ENCODE assay signal across 11 cellular contexts in the genomic region with DNA sequence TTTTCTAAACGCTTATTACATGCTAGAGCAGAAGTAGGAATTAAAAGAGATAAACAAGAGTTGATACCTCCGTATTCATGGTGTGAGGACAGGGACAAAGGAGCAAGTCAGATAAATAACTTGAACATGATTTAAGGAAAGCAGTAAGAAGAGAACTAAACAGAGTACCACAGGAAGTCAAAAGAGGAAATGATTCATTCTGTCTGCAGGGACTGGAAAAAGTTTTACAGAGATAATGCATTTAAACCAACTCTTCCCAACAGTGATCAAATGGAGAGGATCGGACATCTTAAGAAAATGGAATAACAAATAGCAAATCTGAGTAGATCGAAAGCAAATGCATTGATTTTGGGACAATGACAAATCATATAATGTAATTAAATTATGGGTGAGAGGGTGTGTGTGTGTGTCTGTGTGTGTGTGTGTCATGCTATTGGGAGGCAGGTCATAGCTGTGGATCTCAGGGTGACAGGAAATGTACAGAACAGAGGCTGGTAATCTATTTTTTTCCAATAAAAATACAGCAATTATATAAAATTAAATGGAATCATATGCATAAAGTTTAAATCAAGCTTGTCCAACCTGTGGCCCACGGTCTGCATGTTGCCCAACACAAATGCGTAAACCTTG.
DNase-seq lines count a peak whose midpoint lies in the region; ATAC-seq and TF ChIP-seq lines count a peak whose summit lies in the region.
"Had no signal": no experiment of that assay in that cellular context is flagged by ENCODE, and none has a peak within 500 bp of the region (broad histone marks: within the 10 kb centered on the region; RNA-seq: fewer than 3 reads in every experiment).

No MANE protein-coding gene starts in this region.

- H3K4me1 Mint-ChIP-seq in natural killer cell treated with Interleukin-12 subunit alpha and Interleukin-12 subunit beta and Interleukin-15 and Interleukin-18, amount 100 ng/mL, for 72 hours (ENCODE audit: low read depth in 2 of 2) = no peaks in the 10 kb centered on the region
- H3K4me1 Mint-ChIP-seq: mesothelial cell of epicardium had no signal

- H3K4me3 ChIP-seq in choroid plexus epithelial cell (ENCODE audit: low read depth, low read length) = no peak overlapping the region

- H3K9me3 Mint-ChIP-seq in natural killer cell treated with Interleukin-12 subunit alpha and Interleukin-12 subunit beta and Interleukin-15 and Interleukin-18, amount 100 ng/mL, for 72 hours = peaks cover 21% of the 10 kb centered on the region
- H3K9me3 Mint-ChIP-seq: mesothelial cell of epicardium; stimulated activated naive CD8-positive, alpha-beta T cell treated with anti-CD3 and anti-CD28 coated beads, Interleukin-15, Interleukin-2, amounts not matched to agents 100 ng/mL and 50 ng/mL, for 24 hours had no signal

- no peaks in the 10 kb centered on the region for H3K36me3 Mint-ChIP-seq in natural killer cell treated with Interleukin-12 subunit alpha and Interleukin-12 subunit beta and Interleukin-15 and Interleukin-18, amount 100 ng/mL, for 72 hours
- H3K36me3 Mint-ChIP-seq: mesothelial cell of epicardium had no signal

- H3K27ac Mint-ChIP-seq in natural killer cell treated with Interleukin-12 subunit alpha and Interleukin-12 subunit beta and Interleukin-15 and Interleukin-18, amount 100 ng/mL, for 72 hours = no peak overlapping the region
- H3K27ac Mint-ChIP-seq: mesothelial cell of epicardium; stimulated activated naive CD8-positive, alpha-beta T cell treated with anti-CD3 and anti-CD28 coated beads, Interleukin-15, Interleukin-2, amounts not matched to agents 100 ng/mL and 50 ng/mL, for 24 hours had no signal

- H3K4me3 Mint-ChIP-seq in natural killer cell treated with Interleukin-12 subunit alpha and Interleukin-12 subunit beta and Interleukin-15 and Interleukin-18, amount 100 ng/mL, for 72 hours = no peak overlapping the region
- H3K4me3 Mint-ChIP-seq: mesothelial cell of epicardium; stimulated activated naive CD8-positive, alpha-beta T cell treated with anti-CD3 and anti-CD28 coated beads, Interleukin-15, Interleukin-2, amounts not matched to agents 100 ng/mL and 50 ng/mL, for 24 hours had no signal

- no peaks in the 10 kb centered on the region for H3K27me3 Mint-ChIP-seq in natural killer cell treated with Interleukin-12 subunit alpha and Interleukin-12 subunit beta and Interleukin-15 and Interleukin-18, amount 100 ng/mL, for 72 hours
- H3K27me3 Mint-ChIP-seq: stimulated activated naive CD8-positive, alpha-beta T cell treated with anti-CD3 and anti-CD28 coated beads, Interleukin-15, Interleukin-2, amounts not matched to agents 100 ng/mL and 50 ng/mL, for 24 hours had no signal

- no peak for TF ChIP-seq CTCF in choroid plexus epithelial cell (conservative IDR thresholded peaks at IDR 0.05; ENCODE audit: low read depth, low read length)

- ATAC-seq in HG02610 (IDR thresholded peaks at IDR 0.05; ENCODE audit: unreplicated experiment) = peak; percentile 80
- ATAC-seq in natural killer cell treated with Interleukin-12 subunit alpha and Interleukin-12 subunit beta and Interleukin-15 and Interleukin-18, amount 100 ng/mL, for 72 hours = no peak

- DNase-seq in EH (ENCODE audit: low read depth) (peak; percentile 11), NAMALWA (ENCODE audit: low spot score) (peak; percentile 36), choroid plexus epithelial cell (ENCODE audit: low read depth) (peak; percentile 64), NCI-H345 treated with DMSO at 0.1 percent for 48 hours (lab: John Stamatoyannopoulos, UW; ENCODE audit: unreplicated experiment) (no peak), NCI-H2081 (lab: John Stamatoyannopoulos, UW) (no peak), SHP77 treated with DMSO at 0.1 percent for 48 hours (lab: John Stamatoyannopoulos, UW) (no peak)
- no peak for DNase-seq in natural killer cell treated with Interleukin-12 subunit alpha and Interleukin-12 subunit beta and Interleukin-15 and Interleukin-18, amount 100 ng/mL, for 72 hours (ENCODE audit: low spot score)
- DNase-seq: NCI-H1436 had no signal

Comparison
In these comparisons a context has a peak if more than half of its experiments do, and no peak if none do; other contexts are left out.
1. DNase-seq: peak in EH (single experiment), NAMALWA (single experiment) and choroid plexus epithelial cell (single experiment); none in natural killer cell treated with Interleukin-12 subunit alpha and Interleukin-12 subunit beta and Interleukin-15 and Interleukin-18, amount 100 ng/mL, for 72 hours (single experiment), NCI-H345 treated with DMSO at 0.1 percent for 48 hours (single experiment), NCI-H2081 (0 of 2) and SHP77 treated with DMSO at 0.1 percent for 48 hours (single experiment).